In genomic region chr13:52502277-52502676, GRCh38 we compare ENCODE assay signal across 4 cellular contexts. TPM values are rescaled to one million over a fixed set of nuclear protein-coding genes. Genes with fewer than 3 reads are reported as not detected.
DNase-seq lines count a peak whose midpoint lies in the region; ATAC-seq and TF ChIP-seq lines count a peak whose summit lies in the region.
"Not testable (repeated sequence)": the region's sequence is repeated elsewhere in the genome, so short reads cannot be mapped to it uniquely, and the experiment has no call there.

No MANE protein-coding gene starts in this region.

- not testable (repeated sequence) for H3K4me3 ChIP-seq in HCT116 (replicated peaks in 1 of 2; ENCODE audit: low read depth in 1 of 2, low read length in 2 of 2); endodermal cell (ENCODE audit: low read length)

- BruUV-seq in HCT116 (replicated peaks; lab: Mats Ljungman, UMichigan) = not testable (repeated sequence)

- TF ChIP-seq CTCF in HCT116 (IDR thresholded peaks at IDR 0.05 in 2 of 3, conservative IDR thresholded peaks at IDR 0.05 in 1 of 3; ENCODE audit: borderline replicate concordance in 1 of 3, insufficient read depth in 1 of 3, low read depth in 2 of 3, low read length in 2 of 3); endodermal cell (conservative IDR thresholded peaks at IDR 0.05): not testable (repeated sequence)

- CTCF ChIA-PET in HCT116 (lab: Charles Lee) = not testable (repeated sequence)

- POLR2A ChIA-PET in HCT116 (lab: Charles Lee) = not testable (repeated sequence)

- not testable (repeated sequence) for H3K9me2 ChIP-seq in HCT116 (ENCODE audit: insufficient read depth)

- H3K27ac ChIP-seq in HCT116 (ENCODE audit: low read depth, low read length); endodermal cell (ENCODE audit: low read depth, low read length): not testable (repeated sequence)

- H3K36me3 Mint-ChIP-seq in endodermal cell (ENCODE audit: low read depth) = not testable (repeated sequence)

- not testable (repeated sequence) for H3K27me3 ChIP-seq in HCT116 (ENCODE audit: insufficient read depth, low read length); endodermal cell (ENCODE audit: control insufficient read depth, insufficient read depth, low read length, poor library complexity, severe bottlenecking)

- intact Hi-C loops in HCT116 (cut with micrococcal nuclease) = not testable (repeated sequence)

- RAD21 ChIA-PET in HCT116 (lab: Charles Lee; ENCODE audit: low non-redundant PET in 1 of 2, low total read pairs in 2 of 2, uncharacterized antibody in 2 of 2, unreplicated experiment in 2 of 2) = not testable (repeated sequence)

- not testable (repeated sequence) for H4K20me1 ChIP-seq in HCT116 (ENCODE audit: insufficient read depth)

- not testable (repeated sequence) for H3K4me3 Mint-ChIP-seq in endodermal cell

- not testable (repeated sequence) for TF ChIP-seq POLR2A in HCT116 (IDR thresholded peaks at IDR 0.05; ENCODE audit: borderline replicate concordance, extremely low read depth, insufficient read depth, insufficient read length)

- H3K9ac ChIP-seq in HCT116 (ENCODE audit: low read length); endodermal cell (ENCODE audit: extremely low read depth, low read length, poor library complexity, severe bottlenecking): not testable (repeated sequence)

- H3K27me3 Mint-ChIP-seq in endodermal cell (ENCODE audit: insufficient read depth) = not testable (repeated sequence)

- DNase-seq in HCT116 (ENCODE audit: low read depth, low spot score) = not testable (repeated sequence)
- peak; percentile 24 for DNase-seq in NCI-H226
- peak; percentile 1 for DNase-seq in amniotic epithelial cell (ENCODE audit: low read depth)
- DNase-seq in endodermal cell = peak; percentile 45

- not testable (repeated sequence) for H3K36me3 ChIP-seq in HCT116 (ENCODE audit: control insufficient read depth in 1 of 2, insufficient read depth in 2 of 2, low read length in 2 of 2); endodermal cell (ENCODE audit: control insufficient read depth, insufficient read depth, low read length)

- not testable (repeated sequence) for H3K4me1 ChIP-seq in HCT116 (ENCODE audit: control insufficient read depth in 1 of 2, insufficient read depth in 2 of 2, low read length in 2 of 2); endodermal cell (ENCODE audit: control insufficient read depth, insufficient read depth, low read length)

- not testable (repeated sequence) for ATAC-seq in HCT116

- H3K9me3 Mint-ChIP-seq in endodermal cell = peaks cover 19% of the 10 kb centered on the region

- TF ChIP-seq RAD21 in HCT116 (IDR thresholded peaks at IDR 0.05; ENCODE audit: low read depth) = not testable (repeated sequence)

- H3K27ac Mint-ChIP-seq in endodermal cell = not testable (repeated sequence)

- not testable (repeated sequence) for H3K4me2 ChIP-seq in HCT116 (ENCODE audit: low read length)

- not testable (repeated sequence) for H3K9me3 ChIP-seq in HCT116 (ENCODE audit: control insufficient read depth in 1 of 2, insufficient read depth in 1 of 2, low read depth in 1 of 2, low read length in 2 of 2)
- peaks cover 13% of the 10 kb centered on the region for H3K9me3 ChIP-seq in endodermal cell (ENCODE audit: control insufficient read depth, low read length)

- not testable (repeated sequence) for H2AFZ ChIP-seq in HCT116 (ENCODE audit: low read depth, low read length, poor library complexity, severe bottlenecking)

- H3K4me1 Mint-ChIP-seq in endodermal cell = not testable (repeated sequence)

- H3K79me2 ChIP-seq in HCT116 (ENCODE audit: insufficient read depth, low read length) = not testable (repeated sequence)

- WGBS in endodermal cell (ENCODE audit: insufficient coverage in 1 of 2, insufficient read length in 1 of 2), 2 experiments = 88 to 96% methylated on average over 4 to 7 of the region's 7 CpGs

TF ChIP-seq in HCT116, 20 proteins besides CTCF, POLR2A, EP300 and RAD21:
- peak; percentile 33; the same call in 1 of the 2 replicates for TF ChIP-seq CBX3 (IDR thresholded peaks at IDR 0.05; ENCODE audit: low read depth)

RNA-seq across cellular contexts. Expression of gene CKAP2, which starts 47.0 kb away (rescaled TPM):
- 80.2 TPM for total RNA-seq in HCT116 (2021; ENCODE audit: unreplicated experiment)
- 25.4 and 38.7 TPM in 2 replicates for polyA plus RNA-seq in HCT116 (2012)
- total RNA-seq in endodermal cell = 10 to 100 TPM; 67.6 to 98.5 TPM
- 111 TPM for polyA plus RNA-seq in endodermal cell (2013, experiment 1 of 2)
- polyA plus RNA-seq in endodermal cell (2013, experiment 2 of 2) = 129 TPM

RNA-seq across cellular contexts. Expression of gene VPS36, which starts 51.8 kb away (rescaled TPM):
- total RNA-seq in HCT116 (2021; ENCODE audit: unreplicated experiment) = 34.8 TPM
- 10.5 and 14.0 TPM in 2 replicates for polyA plus RNA-seq in HCT116 (2012)
- 10 to 100 TPM; 44.8 to 77.4 TPM for total RNA-seq in endodermal cell
- polyA plus RNA-seq in endodermal cell (2013, experiment 1 of 2) = 28.1 TPM
- polyA plus RNA-seq in endodermal cell (2013, experiment 2 of 2) = 27.0 TPM
